In the genomic region with DNA sequence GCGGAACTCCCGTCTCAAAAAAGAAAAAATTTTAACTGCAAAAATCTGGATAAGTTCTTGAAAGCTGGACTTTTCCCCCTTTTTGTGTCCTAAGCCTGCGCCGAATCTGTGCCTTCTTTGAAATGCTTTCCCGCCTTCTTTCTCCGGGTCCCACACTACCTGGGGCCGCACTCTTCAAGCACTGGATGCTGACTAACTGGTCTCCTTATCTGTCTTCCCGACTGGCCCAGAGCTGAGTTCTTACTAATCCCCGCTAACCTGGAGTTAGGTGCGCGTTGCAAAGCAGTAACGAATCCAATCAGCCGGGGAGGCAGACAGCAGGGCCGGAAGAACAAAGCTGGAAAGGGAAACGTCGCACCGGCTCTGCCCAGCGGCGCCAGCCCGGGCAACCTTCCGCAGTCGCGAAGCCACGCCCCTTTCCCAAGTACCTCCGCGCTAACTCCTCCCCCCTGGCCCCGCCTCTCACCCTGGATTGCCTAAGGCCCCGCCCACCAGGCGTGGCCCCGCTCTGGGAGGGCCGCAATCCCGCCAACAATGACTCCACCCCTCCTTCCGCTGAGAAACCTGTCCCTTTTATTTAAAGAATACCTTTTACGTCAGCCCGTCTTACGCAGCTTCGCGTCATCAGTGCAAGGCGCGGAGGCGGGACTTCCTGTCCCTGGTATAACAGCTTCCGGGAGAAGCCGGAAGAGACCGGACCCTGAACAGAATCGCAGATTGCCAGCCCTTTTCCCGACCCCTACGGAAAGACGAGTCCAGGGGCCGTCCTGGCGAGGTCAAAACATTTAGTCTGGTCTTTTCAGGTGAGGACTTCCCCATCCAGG, we compare ENCODE assay signal across 8 cellular contexts. TPM values are rescaled to one million over a fixed set of nuclear protein-coding genes. Genes with fewer than 3 reads are reported as not detected.
DNase-seq lines count a peak whose midpoint lies in the region; ATAC-seq, FAIRE-seq and TF ChIP-seq lines count a peak whose summit lies in the region.

Gene TMUB2, plus strand, starts transcription at position 666 of the 824 bp plus-strand sequence. CDS start 737 bp downstream, outside the sequence.

- peak; percentile 76 for ATAC-seq in HG02981 (IDR thresholded peaks at IDR 0.05; ENCODE audit: unreplicated experiment)
- ATAC-seq in aorta (ENCODE audit: low FRiP score): peak; percentile 98

- WGBS in aorta, 2 donors: 0% methylated on average over 50 of the region's 50 CpGs

- H3K4me3 ChIP-seq in astrocyte of the cerebellum (ENCODE audit: low read depth, low read length) (peak within 1 kb of the TSS; percentile 99), rectal smooth muscle tissue (ENCODE audit: low read length) (peak within 1 kb of the TSS; percentile 97), aorta (ENCODE audit: low read length in 2 of 2) (peak within 1 kb of the TSS; percentile 59 to 89)

- H3K9me3 ChIP-seq in aorta (ENCODE audit: control insufficient read depth, low read length): no peaks in the 10 kb centered on the region

- H3K27me3 ChIP-seq in rectal smooth muscle tissue (ENCODE audit: control insufficient read depth, insufficient read depth, low read length) (no peaks in the 10 kb centered on the region), aorta (ENCODE audit: control insufficient read depth in 1 of 2, insufficient read depth in 2 of 2, low read length in 1 of 2) (no peaks in the 10 kb centered on the region)

- intact Hi-C loops in aorta (cut with DNase I): no loop called here

- FAIRE-seq in GM18507 (lab: Jason Lieb, UNC): peak; percentile 100

- H3K27ac ChIP-seq in rectal smooth muscle tissue (ENCODE audit: low read depth, low read length) (peak within 1 kb of the TSS; percentile 99), aorta (ENCODE audit: low read depth in 1 of 2, low read length in 2 of 2) (peak within 1 kb of the TSS in 1 of 2 donors; percentile 92)

- no peak for TF ChIP-seq CTCF in astrocyte of the cerebellum (IDR thresholded peaks at IDR 0.05; ENCODE audit: low read depth, low read length, missing control alignments)

- H3K4me1 ChIP-seq in rectal smooth muscle tissue (ENCODE audit: control insufficient read depth, insufficient read depth, low read length): peaks cover 5% of the 10 kb centered on the region
- H3K4me1 ChIP-seq in aorta (ENCODE audit: control insufficient read depth in 1 of 2, insufficient read depth in 2 of 2, low read length in 2 of 2): no peaks in the 10 kb centered on the region

- peak within 1 kb of the TSS; percentile 87 for H3K9ac ChIP-seq in rectal smooth muscle tissue (ENCODE audit: low read length)

- peaks cover 9% of the 10 kb centered on the region for H3K36me3 ChIP-seq in rectal smooth muscle tissue (ENCODE audit: control insufficient read depth, insufficient read depth, low read length)
- no peaks in the 10 kb centered on the region for H3K36me3 ChIP-seq in aorta (ENCODE audit: control insufficient read depth in 1 of 2, insufficient read depth in 2 of 2, low read length in 1 of 2)

- in situ Hi-C loops in astrocyte of the cerebellum (cut with HindIII; ENCODE audit: low sequenced_read_pairs): no loop called here

- peak; percentile 100 for DNase-seq in GM18507 (ENCODE audit: extremely low spot score, insufficient read length, low read depth)
- DNase-seq in NCI-H2029 treated with DMSO at 0.1 percent for 48 hours (lab: John Stamatoyannopoulos, UW): peak; percentile 99
- DNase-seq in T-helper 9 cell: peak; percentile 100
- peak; percentile 98 for DNase-seq in astrocyte of the cerebellum (ENCODE audit: low read depth)
- DNase-seq in hepatic stellate cell (ENCODE audit: low spot score): peak; percentile 100
- peak; percentile 99 to 100 for DNase-seq in aorta

RNA-seq across cellular contexts. Expression of gene TMUB2, which starts in this region (rescaled TPM):
- total RNA-seq in aorta: 10 to 100 TPM; 25.8 to 39.7 TPM
- 10 to 100 TPM; 13.4 to 59.8 TPM for polyA plus RNA-seq in aorta
